12 cellular contexts compared by ENCODE assay signal in genomic region chr17:78921437-78921971, GRCh38. TPM values are rescaled to one million over a fixed set of nuclear protein-coding genes. Genes with fewer than 3 reads are reported as not detected.
DNase-seq lines count a peak whose midpoint lies in the region; ATAC-seq and TF ChIP-seq lines count a peak whose summit lies in the region.
"Had no signal": no experiment of that assay in that cellular context is flagged by ENCODE, and none has a peak within 500 bp of the region (broad histone marks: within the 10 kb centered on the region; RNA-seq: fewer than 3 reads in every experiment).

No MANE protein-coding gene starts in this region.

- H3K27me3 ChIP-seq in adrenal gland (no peaks in the 10 kb centered on the region), heart left ventricle (no peaks in the 10 kb centered on the region), PC-3 (ENCODE audit: low read length) (no peaks in the 10 kb centered on the region)
- no peaks in the 10 kb centered on the region for H3K27me3 ChIP-seq in CD8-positive, alpha-beta T cell (ENCODE audit: insufficient read depth, low read length)

- H3F3A ChIP-seq in PC-3 (ENCODE audit: low read length, unreplicated experiment): no peaks in the 10 kb centered on the region

- H3K9me3 ChIP-seq in adrenal gland (replicated peaks in 1 of 3) (no peaks in the 10 kb centered on the region), heart left ventricle (no peaks in the 10 kb centered on the region), PC-3 (ENCODE audit: low read length) (no peaks in the 10 kb centered on the region)
- H3K9me3 ChIP-seq in CD8-positive, alpha-beta T cell (ENCODE audit: low read length): no peaks in the 10 kb centered on the region

- no peak overlapping the region for H3K9ac ChIP-seq in PC-3 (ENCODE audit: low read length)

- ATAC-seq in heart left ventricle: peak; percentile 43 to 58 (median 54)
- no peak for ATAC-seq in PC-3
- no peak for ATAC-seq in CD8-positive, alpha-beta T cell
- ATAC-seq in activated CD4-positive, alpha-beta T cell treated with anti-CD3 and anti-CD28 coated beads for 36 hours: no peak
- ATAC-seq: activated T-helper 17 cell treated with anti-CD3 and anti-CD28 coated beads, Interleukin-2, amount 50 U/mL, for 72 hours had no signal

- H3K36me3 Mint-ChIP-seq in progenitor cell of endocrine pancreas (ENCODE audit: insufficient read depth): no peaks in the 10 kb centered on the region
- no peaks in the 10 kb centered on the region for H3K36me3 Mint-ChIP-seq in activated T-helper 1 cell treated with anti-CD3 and anti-CD28 coated beads, Interleukin-12 subunit alpha, Interleukin-12 subunit beta, Interleukin-2, Interleukin-4 antibody, amounts not matched to agents 30 ng/mL and 10 ng/mL and 1 ng/mL, durations not matched to agents 14 hours and 24 hours and 36 hours (ENCODE audit: low read depth)
- no peaks in the 10 kb centered on the region for H3K36me3 Mint-ChIP-seq in CD8-positive, alpha-beta T cell
- no peaks in the 10 kb centered on the region for H3K36me3 Mint-ChIP-seq in activated CD4-positive, alpha-beta T cell treated with anti-CD3 and anti-CD28 coated beads for 36 hours (ENCODE audit: low read depth)

- no peak overlapping the region for H3K4me3 Mint-ChIP-seq in progenitor cell of endocrine pancreas (ENCODE audit: low read depth)
- no peak overlapping the region for H3K4me3 Mint-ChIP-seq in activated T-helper 1 cell treated with anti-CD3 and anti-CD28 coated beads, Interleukin-12 subunit alpha, Interleukin-12 subunit beta, Interleukin-2, Interleukin-4 antibody, amounts not matched to agents 30 ng/mL and 10 ng/mL and 1 ng/mL, durations not matched to agents 14 hours and 24 hours and 36 hours
- no peak overlapping the region for H3K4me3 Mint-ChIP-seq in CD8-positive, alpha-beta T cell
- no peak overlapping the region for H3K4me3 Mint-ChIP-seq in activated CD4-positive, alpha-beta T cell treated with anti-CD3 and anti-CD28 coated beads for 36 hours
- H3K4me3 Mint-ChIP-seq: activated T-helper 17 cell treated with anti-CD3 and anti-CD28 coated beads, Interleukin-2, amount 50 U/mL, for 72 hours; T-helper 1 cell treated with Interleukin-12 subunit alpha and Interleukin-12 subunit beta and Interleukin-4 antibody, amounts not matched to agents 30 μg/mL and 1 μg/mL, for 36 hours had no signal

- CTCF ChIA-PET in PC-3 (lab: Charles Lee): no interaction called here
- CTCF ChIA-PET in CD8-positive, alpha-beta T cell (lab: Charles Lee): no interaction called here
- CTCF ChIA-PET in activated CD4-positive, alpha-beta T cell treated with anti-CD3 and anti-CD28 coated beads for 36 hours (lab: Charles Lee): interaction anchor here (0.5 to 1.1 kb wide), 2 partner anchors 22 to 34 kb away, joined by 4 read pairs; no protein-coding TSS in a partner anchor

- TF ChIP-seq POLR2A in adrenal gland (IDR thresholded peaks at IDR 0.05) (peak in 1 of 2 donors; percentile 21), heart left ventricle (IDR thresholded peaks at IDR 0.05) (no peak)

- H3K9me3 Mint-ChIP-seq in progenitor cell of endocrine pancreas (ENCODE audit: low read depth): no peaks in the 10 kb centered on the region
- no peaks in the 10 kb centered on the region for H3K9me3 Mint-ChIP-seq in activated T-helper 1 cell treated with anti-CD3 and anti-CD28 coated beads, Interleukin-12 subunit alpha, Interleukin-12 subunit beta, Interleukin-2, Interleukin-4 antibody, amounts not matched to agents 30 ng/mL and 10 ng/mL and 1 ng/mL, durations not matched to agents 14 hours and 24 hours and 36 hours
- H3K9me3 Mint-ChIP-seq in CD8-positive, alpha-beta T cell: no peaks in the 10 kb centered on the region
- H3K9me3 Mint-ChIP-seq in activated CD4-positive, alpha-beta T cell treated with anti-CD3 and anti-CD28 coated beads for 36 hours (ENCODE audit: low read depth): no peaks in the 10 kb centered on the region
- H3K9me3 Mint-ChIP-seq: activated T-helper 17 cell treated with anti-CD3 and anti-CD28 coated beads, Interleukin-2, amount 50 U/mL, for 72 hours; T-helper 1 cell treated with Interleukin-12 subunit alpha and Interleukin-12 subunit beta and Interleukin-4 antibody, amounts not matched to agents 30 μg/mL and 1 μg/mL, for 36 hours had no signal

- no peaks in the 10 kb centered on the region for H3K36me3 ChIP-seq in adrenal gland (replicated peaks in 1 of 2)
- H3K36me3 ChIP-seq in heart left ventricle: peaks cover 0 to 4% (median 0%) of the 10 kb centered on the region in 9 donors
- no peaks in the 10 kb centered on the region for H3K36me3 ChIP-seq in PC-3 (ENCODE audit: low read depth, low read length)
- H3K36me3 ChIP-seq in CD8-positive, alpha-beta T cell (ENCODE audit: insufficient read depth, low read length): no peaks in the 10 kb centered on the region

- H3K4me1 ChIP-seq in adrenal gland (replicated peaks in 1 of 2): peaks cover 27 to 69% of the 10 kb centered on the region in 2 donors
- peaks cover 7 to 79% (median 59%) of the 10 kb centered on the region in 12 donors for H3K4me1 ChIP-seq in heart left ventricle
- H3K4me1 ChIP-seq in PC-3 (ENCODE audit: insufficient read depth, low read length): peaks cover 18% of the 10 kb centered on the region
- H3K4me1 ChIP-seq in CD8-positive, alpha-beta T cell (ENCODE audit: insufficient read depth, low read length): peaks cover 16% of the 10 kb centered on the region

- no peaks in the 10 kb centered on the region; the same call in 1 of the 2 replicates for H4K20me1 ChIP-seq in PC-3 (ENCODE audit: low read length)

- H3K4me1 Mint-ChIP-seq in progenitor cell of endocrine pancreas (ENCODE audit: low read depth): peaks cover 31% of the 10 kb centered on the region
- peaks cover 5% of the 10 kb centered on the region for H3K4me1 Mint-ChIP-seq in activated T-helper 1 cell treated with anti-CD3 and anti-CD28 coated beads, Interleukin-12 subunit alpha, Interleukin-12 subunit beta, Interleukin-2, Interleukin-4 antibody, amounts not matched to agents 30 ng/mL and 10 ng/mL and 1 ng/mL, durations not matched to agents 14 hours and 24 hours and 36 hours (ENCODE audit: low read depth)
- H3K4me1 Mint-ChIP-seq in CD8-positive, alpha-beta T cell (ENCODE audit: low read depth): peaks cover 30% of the 10 kb centered on the region
- peaks cover 13% of the 10 kb centered on the region for H3K4me1 Mint-ChIP-seq in activated CD4-positive, alpha-beta T cell treated with anti-CD3 and anti-CD28 coated beads for 36 hours

- 15 to 38% (median 26%) methylated on average over 4 to 8 of the region's 8 CpGs for WGBS in adrenal gland, 4 donors
- WGBS in heart left ventricle, 4 donors: 24 to 45% (median 35%) methylated on average over 6 to 8 of the region's 8 CpGs

- H3K27ac ChIP-seq in adrenal gland (peak overlapping the region in 4 of 5 donors; percentile 5 to 96 (median 44)), heart left ventricle (peak overlapping the region in 10 of 12 donors; percentile 6 to 99 (median 49)), PC-3 (ENCODE audit: low read length) (no peak overlapping the region)
- no peak overlapping the region for H3K27ac ChIP-seq in CD8-positive, alpha-beta T cell (ENCODE audit: low read depth, low read length)

- POLR2A ChIA-PET in PC-3 (lab: Charles Lee; ENCODE audit: unreplicated experiment): interaction anchor here (0.6 kb wide), 1 partner anchor 28 kb away, joined by 4 read pairs; no protein-coding TSS in a partner anchor
- POLR2A ChIA-PET in CD8-positive, alpha-beta T cell (lab: Charles Lee): interaction anchor here (0.6 kb wide), 2 partner anchors 50 to 115 kb away, joined by 3 read pairs; no protein-coding TSS in a partner anchor
- POLR2A ChIA-PET in activated CD4-positive, alpha-beta T cell treated with anti-CD3 and anti-CD28 coated beads for 36 hours (lab: Charles Lee): no interaction called here

- peaks cover 2% of the 10 kb centered on the region for H3K27me3 Mint-ChIP-seq in progenitor cell of endocrine pancreas
- peaks cover 17% of the 10 kb centered on the region for H3K27me3 Mint-ChIP-seq in activated T-helper 1 cell treated with anti-CD3 and anti-CD28 coated beads, Interleukin-12 subunit alpha, Interleukin-12 subunit beta, Interleukin-2, Interleukin-4 antibody, amounts not matched to agents 30 ng/mL and 10 ng/mL and 1 ng/mL, durations not matched to agents 14 hours and 24 hours and 36 hours (ENCODE audit: insufficient read depth)
- H3K27me3 Mint-ChIP-seq in CD8-positive, alpha-beta T cell (ENCODE audit: low read depth): peaks cover 4% of the 10 kb centered on the region
- peaks cover 4% of the 10 kb centered on the region for H3K27me3 Mint-ChIP-seq in activated CD4-positive, alpha-beta T cell treated with anti-CD3 and anti-CD28 coated beads for 36 hours
- H3K27me3 Mint-ChIP-seq: activated T-helper 17 cell treated with anti-CD3 and anti-CD28 coated beads, Interleukin-2, amount 50 U/mL, for 72 hours had no signal

- no peak overlapping the region for H3K4me2 ChIP-seq in PC-3 (ENCODE audit: low read length)

- no peak overlapping the region for H2AFZ ChIP-seq in PC-3 (ENCODE audit: low read length)

- DNase-seq in Ammon's horn (ENCODE audit: low spot score) (peak; percentile 83), adrenal gland (peak in 6 of 7 donors; percentile 75 to 86 (median 79)), heart left ventricle (peak in 3 of 5 donors; percentile 37 to 80 (median 65)), progenitor cell of endocrine pancreas (ENCODE audit: low spot score, unreplicated experiment) (no peak), PC-3 (no peak)
- no peak for DNase-seq in activated T-helper 1 cell treated with anti-CD3 and anti-CD28 coated beads, Interleukin-12 subunit alpha, Interleukin-12 subunit beta, Interleukin-2, Interleukin-4 antibody, amounts not matched to agents 30 ng/mL and 10 ng/mL and 1 ng/mL, durations not matched to agents 14 hours and 24 hours and 36 hours (ENCODE audit: low spot score)
- DNase-seq in CD8-positive, alpha-beta T cell: no peak
- no peak for DNase-seq in activated CD4-positive, alpha-beta T cell treated with anti-CD3 and anti-CD28 coated beads for 36 hours
- DNase-seq: stimulated activated CD4-positive, alpha-beta T cell treated with anti-CD3 and anti-CD28 coated beads, Interleukin-1b, Interleukin-23, amount 100 ng/mL, for 48 hours had no signal

- H3K79me2 ChIP-seq in PC-3 (ENCODE audit: low read length): peaks cover 74% of the 10 kb centered on the region

- H3K4me3 ChIP-seq in adrenal gland (no peak overlapping the region), heart left ventricle (peak overlapping the region in 2 of 12 donors; percentile 1 to 10), PC-3 (ENCODE audit: low read length) (no peak overlapping the region)
- H3K4me3 ChIP-seq in CD8-positive, alpha-beta T cell (ENCODE audit: low read depth, low read length): no peak overlapping the region

- no TSS peak for BruUV-seq in PC-3 (replicated peaks; lab: Mats Ljungman, UMichigan)

- H3K9me2 ChIP-seq in PC-3 (replicated peaks; ENCODE audit: low read length): no peaks in the 10 kb centered on the region

- H3K27ac Mint-ChIP-seq in progenitor cell of endocrine pancreas: peak overlapping the region; percentile 68
- no peak overlapping the region for H3K27ac Mint-ChIP-seq in activated T-helper 1 cell treated with anti-CD3 and anti-CD28 coated beads, Interleukin-12 subunit alpha, Interleukin-12 subunit beta, Interleukin-2, Interleukin-4 antibody, amounts not matched to agents 30 ng/mL and 10 ng/mL and 1 ng/mL, durations not matched to agents 14 hours and 24 hours and 36 hours
- H3K27ac Mint-ChIP-seq in CD8-positive, alpha-beta T cell: no peak overlapping the region
- no peak overlapping the region for H3K27ac Mint-ChIP-seq in activated CD4-positive, alpha-beta T cell treated with anti-CD3 and anti-CD28 coated beads for 36 hours
- H3K27ac Mint-ChIP-seq: activated T-helper 17 cell treated with anti-CD3 and anti-CD28 coated beads, Interleukin-2, amount 50 U/mL, for 72 hours; T-helper 1 cell treated with Interleukin-12 subunit alpha and Interleukin-12 subunit beta and Interleukin-4 antibody, amounts not matched to agents 30 μg/mL and 1 μg/mL, for 36 hours had no signal

- intact Hi-C loops in adrenal gland (cut with DNase I): no loop called here
- intact Hi-C loops in heart left ventricle (cut with DNase I): loop anchor here in 8 of 10 donors (5.0 to 10.0 kb wide), 6 partner anchors 34 to 57 kb away; partner anchors contain the start of gene LGALS3BP (in 1 of the 8)
- intact Hi-C loops in PC-3 (cut with micrococcal nuclease): no loop called here
- intact Hi-C loops in activated T-helper 1 cell treated with anti-CD3 and anti-CD28 coated beads, Interleukin-12 subunit alpha, Interleukin-12 subunit beta, Interleukin-2, Interleukin-4 antibody, amounts not matched to agents 30 ng/mL and 10 ng/mL and 1 ng/mL, durations not matched to agents 14 hours and 24 hours and 36 hours (cut with micrococcal nuclease): loop anchor here (5.0 kb wide), 1 partner anchor 34 kb away; no protein-coding TSS in a partner anchor
- intact Hi-C loops in CD8-positive, alpha-beta T cell (cut with DNase I, micrococcal nuclease): no loop called here
- intact Hi-C loops in activated CD4-positive, alpha-beta T cell treated with anti-CD3 and anti-CD28 coated beads for 36 hours (cut with DNase I, micrococcal nuclease): no loop called here

- TF ChIP-seq CTCF in adrenal gland (IDR thresholded peaks at IDR 0.05) (no peak), heart left ventricle (IDR thresholded peaks at IDR 0.05) (no peak), progenitor cell of endocrine pancreas (IDR thresholded peaks at IDR 0.05; ENCODE audit: unreplicated experiment) (no peak), PC-3 (conservative IDR thresholded peaks at IDR 0.05; ENCODE audit: low read depth, low read length) (no peak)
- no peak for TF ChIP-seq CTCF in CD8-positive, alpha-beta T cell (IDR thresholded peaks at IDR 0.05)

RNA-seq across cellular contexts. Expression of gene TIMP2, which starts 3.7 kb away (rescaled TPM):
- total RNA-seq in adrenal gland: 100 to 1,000 TPM; 112 to 275 (median 219) TPM
- 100 to 1,000 TPM in 1 of 3 donors, 10 to 100 TPM in 2; 50.8 to 153 (median 55.9) TPM for polyA plus RNA-seq in adrenal gland
- total RNA-seq in heart left ventricle: 100 to 1,000 TPM in 4 of 9 donors, 10 to 100 TPM in 5; 65.6 to 201 (median 98.3) TPM
- 10 to 100 TPM; 25.1 to 54.4 TPM for polyA plus RNA-seq in heart left ventricle
- total RNA-seq in progenitor cell of endocrine pancreas: 50.9 and 51.4 TPM in 2 replicates
- 60.1 and 62.5 TPM in 2 replicates for total RNA-seq in PC-3 (2014; rRNA removed)
- 1.0 and 1.1 TPM in 2 replicates for total RNA-seq in activated T-helper 1 cell treated with anti-CD3 and anti-CD28 coated beads, Interleukin-12 subunit alpha, Interleukin-12 subunit beta, Interleukin-2, Interleukin-4 antibody, amounts not matched to agents 30 ng/mL and 10 ng/mL and 1 ng/mL, durations not matched to agents 14 hours and 24 hours and 36 hours
- 1 to 10 TPM; 8.9 to 9.4 TPM for total RNA-seq in CD8-positive, alpha-beta T cell
- 1 to 10 TPM; 1.6 to 1.9 TPM for total RNA-seq in activated CD4-positive, alpha-beta T cell treated with anti-CD3 and anti-CD28 coated beads for 36 hours

RNA-seq across cellular contexts. Expression of gene CEP295NL, which starts 18.5 kb away (rescaled TPM):
- total RNA-seq in adrenal gland (1 to 10 TPM in 5 of 8 donors, under 1 TPM in 3; 0.18 to 5.1 (median 1.5) TPM), heart left ventricle (1 to 10 TPM in 3 of 9 donors, under 1 TPM in 6; 0.23 to 3.3 (median 0.52) TPM), progenitor cell of endocrine pancreas (2.3 and 2.6 TPM in 2 replicates), PC-3 (2014; rRNA removed) (1.8 and 2.4 TPM in 2 replicates)
- polyA plus RNA-seq in adrenal gland (1 to 10 TPM in 1 of 3 donors, under 1 TPM in 2; 0.07 to 3.7 (median 0.13) TPM), heart left ventricle (1 to 10 TPM in 1 of 2 donors, under 1 TPM in 1; 0.29 to 2.0 TPM)
- not detected in 2 replicates for total RNA-seq in activated T-helper 1 cell treated with anti-CD3 and anti-CD28 coated beads, Interleukin-12 subunit alpha, Interleukin-12 subunit beta, Interleukin-2, Interleukin-4 antibody, amounts not matched to agents 30 ng/mL and 10 ng/mL and 1 ng/mL, durations not matched to agents 14 hours and 24 hours and 36 hours
- total RNA-seq in CD8-positive, alpha-beta T cell: 1 to 10 TPM; 5.3 to 6.3 TPM
- not detected for total RNA-seq in activated CD4-positive, alpha-beta T cell treated with anti-CD3 and anti-CD28 coated beads for 36 hours
- total RNA-seq: activated T-helper 17 cell treated with anti-CD3 and anti-CD28 coated beads, Interleukin-2, amount 50 U/mL, for 72 hours had no signal
- polyA plus RNA-seq: liver had no signal

RNA-seq across cellular contexts. Expression of gene LGALS3BP, which starts 58.2 kb away (rescaled TPM):
- total RNA-seq in adrenal gland (1,000 to 10,000 TPM in 2 of 8 donors, 100 to 1,000 TPM in 6; 449 to 1,588 (median 791) TPM), heart left ventricle (1,000 to 10,000 TPM in 1 of 9 donors, 100 to 1,000 TPM in 8; 250 to 1,343 (median 688) TPM), progenitor cell of endocrine pancreas (69.5 and 72.5 TPM in 2 replicates), PC-3 (2014; rRNA removed) (72.4 and 121 TPM in 2 replicates)
- polyA plus RNA-seq in adrenal gland (100 to 1,000 TPM; 266 to 499 (median 286) TPM), heart left ventricle (100 to 1,000 TPM; 178 to 363 TPM)
- 75.3 and 78.5 TPM in 2 replicates for total RNA-seq in activated T-helper 1 cell treated with anti-CD3 and anti-CD28 coated beads, Interleukin-12 subunit alpha, Interleukin-12 subunit beta, Interleukin-2, Interleukin-4 antibody, amounts not matched to agents 30 ng/mL and 10 ng/mL and 1 ng/mL, durations not matched to agents 14 hours and 24 hours and 36 hours
- 10 to 100 TPM; 30.9 to 32.0 TPM for total RNA-seq in CD8-positive, alpha-beta T cell
- total RNA-seq in activated CD4-positive, alpha-beta T cell treated with anti-CD3 and anti-CD28 coated beads for 36 hours: 10 to 100 TPM; 64.4 to 71.2 TPM

Comparison
In these comparisons a context has a peak if more than half of its experiments do, and no peak if none do; other contexts are left out.
1. DNase-seq: peak in Ammon's horn (single experiment), adrenal gland (6 of 7) and heart left ventricle (3 of 5); none in progenitor cell of endocrine pancreas (single experiment), PC-3 (single experiment), activated T-helper 1 cell treated with anti-CD3 and anti-CD28 coated beads, Interleukin-12 subunit alpha, Interleukin-12 subunit beta, Interleukin-2, Interleukin-4 antibody, amounts not matched to agents 30 ng/mL and 10 ng/mL and 1 ng/mL, durations not matched to agents 14 hours and 24 hours and 36 hours (single experiment), CD8-positive, alpha-beta T cell (0 of 7) and activated CD4-positive, alpha-beta T cell treated with anti-CD3 and anti-CD28 coated beads for 36 hours (single experiment).
2. H3K27ac ChIP-seq: peak in adrenal gland (4 of 5) and heart left ventricle (10 of 12); none in PC-3 (single experiment) and CD8-positive, alpha-beta T cell (single experiment).
3. ATAC-seq: peak in heart left ventricle (4 of 4); none in PC-3 (single experiment), CD8-positive, alpha-beta T cell (single experiment) and activated CD4-positive, alpha-beta T cell treated with anti-CD3 and anti-CD28 coated beads for 36 hours (single experiment).
4. intact Hi-C loops: an anchor here in heart left ventricle (5.0 to 10.0 kb wide) and activated T-helper 1 cell treated with anti-CD3 and anti-CD28 coated beads, Interleukin-12 subunit alpha, Interleukin-12 subunit beta, Interleukin-2, Interleukin-4 antibody, amounts not matched to agents 30 ng/mL and 10 ng/mL and 1 ng/mL, durations not matched to agents 14 hours and 24 hours and 36 hours (5.0 kb wide); none called in adrenal gland, PC-3, CD8-positive, alpha-beta T cell and activated CD4-positive, alpha-beta T cell treated with anti-CD3 and anti-CD28 coated beads for 36 hours.